ENCODE assay signal across 8 cellular contexts in genomic region chr14:59188461-59189280, GRCh38. TPM values are rescaled to one million over a fixed set of nuclear protein-coding genes. Genes with fewer than 3 reads are reported as not detected.
A peak's percentile ranks its signal among the peaks of the same experiment; 100 is the strongest.
DNase-seq lines count a peak whose midpoint lies in the region; ATAC-seq, FAIRE-seq and TF ChIP-seq lines count a peak whose summit lies in the region.

DAAM1 (plus strand) TSS chr14:59188667; CDS start chr14:59263478, 74,811 bp downstream.

- H3K4me1 ChIP-seq in KMS-11 (ENCODE audit: low read depth, poor library complexity, severe bottlenecking): peaks cover 15% of the 10 kb centered on the region
- peaks cover 16 to 57% (median 18%) of the 10 kb centered on the region in 3 donors for H3K4me1 ChIP-seq in esophagus squamous epithelium

- ATAC-seq in GM21737 (IDR thresholded peaks at IDR 0.05; ENCODE audit: unreplicated experiment) (peak; percentile 88), naive B cell (ENCODE audit: low read depth in 2 of 2) (peak; percentile 83 to 86)
- peak; percentile 97 for ATAC-seq in stimulated activated memory B cell treated with anti-CD40 and anti-IgM and Interleukin-4, amounts not matched to agents 10 μg/mL and 1 μg/mL and 100 μg/mL, for 72 hours

- H3K4me3 Mint-ChIP-seq in naive B cell: peak within 1 kb of the TSS; percentile 83 to 98 (median 94)
- peak within 1 kb of the TSS; percentile 90 for H3K4me3 Mint-ChIP-seq in stimulated activated memory B cell treated with anti-CD40 and anti-IgM and Interleukin-4, amounts not matched to agents 10 μg/mL and 1 μg/mL and 100 μg/mL, for 72 hours

- H3K4me1 Mint-ChIP-seq in naive B cell: peaks cover 21 to 28% (median 24%) of the 10 kb centered on the region in 3 donors
- H3K4me1 Mint-ChIP-seq in stimulated activated memory B cell treated with anti-CD40 and anti-IgM and Interleukin-4, amounts not matched to agents 10 μg/mL and 1 μg/mL and 100 μg/mL, for 72 hours: peaks cover 35% of the 10 kb centered on the region

- H3K36me3 ChIP-seq in KMS-11 (ENCODE audit: insufficient read depth): no peaks in the 10 kb centered on the region
- H3K36me3 ChIP-seq in esophagus squamous epithelium: no peaks in the 10 kb centered on the region

- H3K9ac ChIP-seq in KMS-11: peak within 1 kb of the TSS; percentile 66

- peak; percentile 64 for FAIRE-seq in RCC 7860 (lab: Jason Lieb, UNC)

- H3K4me2 ChIP-seq in KMS-11: peak within 1 kb of the TSS; percentile 91

- intact Hi-C loops in esophagus squamous epithelium (cut with DNase I): no loop called here

- peaks cover 13% of the 10 kb centered on the region; the same call in 1 of the 2 replicates for H3K79me2 ChIP-seq in KMS-11 (ENCODE audit: insufficient read depth, low read depth)

- peaks cover 0 to 16% (median 11%) of the 10 kb centered on the region in 3 donors for H3K27me3 Mint-ChIP-seq in naive B cell
- no peaks in the 10 kb centered on the region for H3K27me3 Mint-ChIP-seq in stimulated activated memory B cell treated with anti-CD40 and anti-IgM and Interleukin-4, amounts not matched to agents 10 μg/mL and 1 μg/mL and 100 μg/mL, for 72 hours

- no peaks in the 10 kb centered on the region for H3K9me3 ChIP-seq in esophagus squamous epithelium

- WGBS in esophagus squamous epithelium, 2 donors: 0% methylated on average over 21 to 25 of the region's 68 CpGs

- H3K36me3 Mint-ChIP-seq in naive B cell: no peaks in the 10 kb centered on the region
- no peaks in the 10 kb centered on the region for H3K36me3 Mint-ChIP-seq in stimulated activated memory B cell treated with anti-CD40 and anti-IgM and Interleukin-4, amounts not matched to agents 10 μg/mL and 1 μg/mL and 100 μg/mL, for 72 hours

- DNase-seq in DMS79 (lab: John Stamatoyannopoulos, UW) (peak; percentile 100), RCC 7860 (ENCODE audit: low spot score) (peak; percentile 89), activated T-helper 1 cell treated with Interleukin-2 at 50 U/mL for 16 hours (ENCODE audit: low read depth) (peak; percentile 93), esophagus squamous epithelium (lab: John Stamatoyannopoulos, UW) (peak; percentile 94), naive B cell (peak; percentile 94)

- TF ChIP-seq POLR2A in esophagus squamous epithelium (IDR thresholded peaks at IDR 0.05): peak in 3 of 4 donors; percentile 96 to 99 (median 98)

- H3K27ac ChIP-seq in KMS-11: peak within 1 kb of the TSS; percentile 66
- H3K27ac ChIP-seq in esophagus squamous epithelium: peak within 1 kb of the TSS; percentile 97 to 100 (median 99)

- peak within 1 kb of the TSS; percentile 86 to 94 (median 92) for H3K27ac Mint-ChIP-seq in naive B cell
- H3K27ac Mint-ChIP-seq in stimulated activated memory B cell treated with anti-CD40 and anti-IgM and Interleukin-4, amounts not matched to agents 10 μg/mL and 1 μg/mL and 100 μg/mL, for 72 hours: peak within 1 kb of the TSS; percentile 72

- no peaks in the 10 kb centered on the region for H3K9me3 Mint-ChIP-seq in naive B cell
- no peaks in the 10 kb centered on the region for H3K9me3 Mint-ChIP-seq in stimulated activated memory B cell treated with anti-CD40 and anti-IgM and Interleukin-4, amounts not matched to agents 10 μg/mL and 1 μg/mL and 100 μg/mL, for 72 hours

- no peak within 1 kb of the TSS for H3K4me3 ChIP-seq in KMS-11 (IDR thresholded peaks at IDR 0.05; ENCODE audit: insufficient read depth, low read depth, low read length)
- H3K4me3 ChIP-seq in esophagus squamous epithelium: peak within 1 kb of the TSS; percentile 84 to 98 (median 93)

- no peaks in the 10 kb centered on the region for H3K27me3 ChIP-seq in KMS-11 (ENCODE audit: insufficient read depth, low read depth)
- H3K27me3 ChIP-seq in esophagus squamous epithelium: no peaks in the 10 kb centered on the region

- H2AFZ ChIP-seq in KMS-11 (ENCODE audit: low read depth): peak within 1 kb of the TSS; percentile 79

- TF ChIP-seq CTCF in KMS-11 (conservative IDR thresholded peaks at IDR 0.05; ENCODE audit: low read depth, low read length) (no peak), esophagus squamous epithelium (IDR thresholded peaks at IDR 0.05) (no peak)

- no peaks in the 10 kb centered on the region for H4K20me1 ChIP-seq in KMS-11 (ENCODE audit: insufficient read depth)

RNA-seq across cellular contexts. Expression of gene DAAM1, which starts in this region (rescaled TPM):
- total RNA-seq in esophagus squamous epithelium: 10 to 100 TPM; 47.2 to 91.7 (median 64.0) TPM
- 10 to 100 TPM in 3 of 6 donors, 1 to 10 TPM in 3; 5.0 to 13.6 (median 10.2) TPM for polyA plus RNA-seq in naive B cell (ENCODE audit: low read depth in 6 of 6)
